ENCODE assay signal across 38 cellular contexts in the genomic region with DNA sequence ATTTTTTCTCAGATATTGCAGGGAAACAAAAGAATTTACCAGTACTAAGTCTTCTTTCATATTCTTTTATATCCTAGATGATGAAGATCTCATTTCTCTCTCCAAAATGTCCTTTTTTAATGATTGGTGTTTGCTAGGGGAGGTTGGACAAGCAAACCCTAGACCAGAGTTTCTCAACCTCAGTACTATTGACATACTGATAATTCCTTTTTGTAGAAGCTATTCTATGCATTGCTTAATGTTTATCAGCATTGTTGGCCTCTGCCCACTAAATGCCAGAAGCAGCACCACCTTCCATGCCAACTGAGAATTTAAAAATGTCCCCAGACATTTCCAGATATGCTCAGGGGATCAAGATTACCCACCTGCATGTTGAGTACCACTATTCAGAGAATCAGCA. TPM values are rescaled to one million over a fixed set of nuclear protein-coding genes. Genes with fewer than 3 reads are reported as not detected.
"Had no signal": no experiment of that assay in that cellular context is flagged by ENCODE, and none has a peak within 500 bp of the region (broad histone marks: within the 10 kb centered on the region; RNA-seq: fewer than 3 reads in every experiment).

No MANE protein-coding gene starts in this region.

- H3K27ac ChIP-seq: adrenal gland, ascending aorta, body of pancreas, brain microvascular endothelial cell, breast epithelium, cardiac muscle cell had no signal

- H3K36me3 ChIP-seq: adrenal gland, ascending aorta, brain microvascular endothelial cell, breast epithelium, cardiac muscle cell had no signal

- H3K9me3 ChIP-seq: ascending aorta, body of pancreas, breast epithelium had no signal

- ATAC-seq: activated naive CD4-positive, alpha-beta T cell treated with anti-CD3 and anti-CD28 coated beads, Interleukin-2, amount 50 U/mL, for 72 hours; activated naive CD8-positive, alpha-beta T cell treated with anti-CD3 and anti-CD28 coated beads, Interleukin-2, amount 50 U/mL, for 24 hours; activated T-cell treated with anti-CD3 and anti-CD28 coated beads, Interleukin-2, amount 50 U/mL, for 4 hours; activated T-cell treated with anti-CD3 and anti-CD28 coated beads, Interleukin-2, amount 50 U/mL, for 72 hours; activated T-helper 17 cell treated with anti-CD3 and anti-CD28 coated beads, Interleukin-2, amount 50 U/mL, for 72 hours; body of pancreas had no signal

- H3K4me1 ChIP-seq: adrenal gland, ascending aorta, body of pancreas, breast epithelium had no signal

- H3K4me3 ChIP-seq: adrenal gland, ascending aorta, body of pancreas, breast epithelium, cardiac muscle cell had no signal

- DNase-seq: activated effector memory CD4-positive, alpha-beta T cell treated with anti-CD3 and anti-CD28 coated beads, Interleukin-2, amount 50 U/mL, for 16 hours; activated effector memory CD4-positive, alpha-beta T cell treated with Interleukin-2 at 50 U/mL for 16 hours; activated gamma-delta T cell; activated gamma-delta T cell treated with Interleukin-2 at 50 U/mL for 16 hours; activated naive CD4-positive, alpha-beta T cell; activated naive CD4-positive, alpha-beta T cell treated with anti-CD3 and anti-CD28 coated beads for 36 hours; activated naive CD4-positive, alpha-beta T cell treated with anti-CD3 and anti-CD28 coated beads, Interleukin-2, amount 10 ng/mL, durations not matched to agents 7 days and 5 days; activated naive CD4-positive, alpha-beta T cell treated with anti-CD3 and anti-CD28 coated beads, Interleukin-2, amount 50 U/mL, for 16 hours; activated naive CD4-positive, alpha-beta T cell treated with Interleukin-2 at 50 U/mL for 16 hours; activated naive CD8-positive, alpha-beta T cell treated with anti-CD3 and anti-CD28 coated beads for 36 hours; activated naive CD8-positive, alpha-beta T cell treated with anti-CD3 and anti-CD28 coated beads, Interleukin-2, amount 10 ng/mL, durations not matched to agents 7 days and 5 days; activated naive CD8-positive, alpha-beta T cell treated with anti-CD3 and anti-CD28 coated beads, Interleukin-2, amount 50 U/mL, for 24 hours; activated T-cell treated with anti-CD3 and anti-CD28 coated beads for 4 hours; activated T-cell treated with anti-CD3 and anti-CD28 coated beads, Interleukin-2, amount 50 U/mL, for 1 hour; activated T-cell treated with anti-CD3 and anti-CD28 coated beads, Interleukin-2, amount 50 U/mL, for 24 hours; activated T-cell treated with anti-CD3 and anti-CD28 coated beads, Interleukin-2, amount 50 U/mL, for 4 hours; activated T-cell treated with anti-CD3 and anti-CD28 coated beads, Interleukin-2, amount 50 U/mL, for 48 hours; activated T-cell treated with anti-CD3 and anti-CD28 coated beads, Interleukin-2, amount 50 U/mL, for 72 hours; adrenal gland; amniotic stem cell; amygdala; anterior cingulate cortex; aorta; body of pancreas; brain microvascular endothelial cell; caudate nucleus; central memory CD4-positive, alpha-beta T cell; cerebellar nuclear complex had no signal

- H3K27me3 ChIP-seq: adrenal gland, ascending aorta, body of pancreas, brain microvascular endothelial cell, breast epithelium had no signal

- FAIRE-seq: astrocyte, bronchial epithelial cell had no signal

RNA-seq across cellular contexts. Expression of a gene that starts 14.4 kb away (rescaled TPM):
- total RNA-seq: activated naive CD4-positive, alpha-beta T cell treated with anti-CD3 and anti-CD28 coated beads for 36 hours; activated naive CD4-positive, alpha-beta T cell treated with anti-CD3 and anti-CD28 coated beads, Interleukin-2, amount 50 U/mL, for 72 hours; activated naive CD8-positive, alpha-beta T cell treated with anti-CD3 and anti-CD28 coated beads for 36 hours; activated naive CD8-positive, alpha-beta T cell treated with anti-CD3 and anti-CD28 coated beads, Interleukin-2, amount 10 ng/mL, durations not matched to agents 7 days and 5 days; activated T-cell treated with anti-CD3 and anti-CD28 coated beads, Interleukin-2, amount 50 U/mL, for 4 hours; activated T-cell treated with anti-CD3 and anti-CD28 coated beads, Interleukin-2, amount 50 U/mL, for 72 hours; activated T-helper 1 cell treated with anti-CD3 and anti-CD28 coated beads, Interleukin-12 subunit alpha, Interleukin-12 subunit beta, Interleukin-2, Interleukin-4 antibody, amounts not matched to agents 30 ng/mL and 10 ng/mL and 1 ng/mL, durations not matched to agents 14 hours and 24 hours and 36 hours; activated T-helper 17 cell treated with anti-CD3 and anti-CD28 coated beads, Interleukin-2, amount 50 U/mL, for 72 hours; activated T-helper 2 cell treated with anti-CD3 and anti-CD28 coated beads, Interferon-gamma antibody, Interleukin-2, Interleukin-4, amounts not matched to agents 10 μg/mL and 5 μg/mL and 100 μg/mL, durations not matched to agents 14 hours and 24 hours and 36 hours; aorta; ascending aorta; astrocyte; body of pancreas; bronchial epithelial cell; cardiac muscle cell; cardiac septum had no signal
- polyA plus RNA-seq: cardiac muscle cell had no signal
